10 cellular contexts compared by ENCODE assay signal in genomic region chr7:130814753-130815152, GRCh38.
A peak's percentile ranks its signal among the peaks of the same experiment; 100 is the strongest.
DNase-seq lines count a peak whose midpoint lies in the region; ATAC-seq and TF ChIP-seq lines count a peak whose summit lies in the region.
"Had no signal": no experiment of that assay in that cellular context is flagged by ENCODE, and none has a peak within 500 bp of the region (broad histone marks: within the 10 kb centered on the region; RNA-seq: fewer than 3 reads in every experiment).

No MANE protein-coding gene starts in this region.

- peak; percentile 75 for TF ChIP-seq CTCF in chondrocyte (IDR thresholded peaks at IDR 0.05)
- peak; percentile 29 for TF ChIP-seq CTCF in progenitor cell of endocrine pancreas (IDR thresholded peaks at IDR 0.05; ENCODE audit: unreplicated experiment)

- no peak overlapping the region for H3K4me3 Mint-ChIP-seq in chondrocyte (ENCODE audit: unreplicated experiment)
- H3K4me3 Mint-ChIP-seq in progenitor cell of endocrine pancreas (ENCODE audit: low read depth), result no peak overlapping the region
- H3K4me3 Mint-ChIP-seq: CD4-positive, alpha-beta memory T cell had no signal

- ATAC-seq in GM18519 (IDR thresholded peaks at IDR 0.05; ENCODE audit: low FRiP score, unreplicated experiment) (no peak), esophagus mucosa (no peak)
- ATAC-seq: pancreas had no signal

- H3K27me3 Mint-ChIP-seq in chondrocyte (ENCODE audit: low read depth) (peaks cover 2% of the 10 kb centered on the region), progenitor cell of endocrine pancreas (no peaks in the 10 kb centered on the region)

- no peaks in the 10 kb centered on the region for H3K36me3 Mint-ChIP-seq in chondrocyte (ENCODE audit: low read depth)
- H3K36me3 Mint-ChIP-seq in progenitor cell of endocrine pancreas (ENCODE audit: insufficient read depth), result no peaks in the 10 kb centered on the region
- H3K36me3 Mint-ChIP-seq: CD4-positive, alpha-beta memory T cell had no signal

- no peak overlapping the region for H3K27ac Mint-ChIP-seq in chondrocyte (ENCODE audit: unreplicated experiment)
- no peak overlapping the region for H3K27ac Mint-ChIP-seq in progenitor cell of endocrine pancreas
- H3K27ac Mint-ChIP-seq: CD4-positive, alpha-beta memory T cell had no signal

- peaks cover 6% of the 10 kb centered on the region for H3K9me3 Mint-ChIP-seq in chondrocyte (ENCODE audit: low read depth)
- H3K9me3 Mint-ChIP-seq in progenitor cell of endocrine pancreas (ENCODE audit: low read depth), result no peaks in the 10 kb centered on the region

- H3K4me1 Mint-ChIP-seq in chondrocyte (ENCODE audit: low read depth) (no peaks in the 10 kb centered on the region), progenitor cell of endocrine pancreas (ENCODE audit: low read depth) (no peaks in the 10 kb centered on the region)
- H3K4me1 Mint-ChIP-seq: CD4-positive, alpha-beta memory T cell had no signal

- peak; percentile 27 for DNase-seq in NCI-H748 (lab: John Stamatoyannopoulos, UW; ENCODE audit: unreplicated experiment)
- DNase-seq in NCI-H748 treated with DMSO at 0.1 percent for 48 hours (lab: John Stamatoyannopoulos, UW), result no peak
- peak; percentile 63 for DNase-seq in M059J (ENCODE audit: low read depth)
- no peak for DNase-seq in chondrocyte (ENCODE audit: low spot score)
- DNase-seq in progenitor cell of endocrine pancreas (ENCODE audit: low spot score, unreplicated experiment), result no peak
- DNase-seq in DMS114 treated with DMSO at 0.1 percent for 48 hours (lab: John Stamatoyannopoulos, UW; ENCODE audit: unreplicated experiment), result no peak
- DNase-seq: CD4-positive, alpha-beta memory T cell; pancreas had no signal

Comparison
In these comparisons a context has a peak if more than half of its experiments do, and no peak if none do; other contexts are left out.
1. DNase-seq: peak in NCI-H748 (single experiment) and M059J (single experiment); none in NCI-H748 treated with DMSO at 0.1 percent for 48 hours (single experiment), chondrocyte (single experiment), progenitor cell of endocrine pancreas (single experiment) and DMS114 treated with DMSO at 0.1 percent for 48 hours (single experiment).